22 cellular contexts compared by ENCODE assay signal in genomic region chr14:39243831-39244230, GRCh38. TPM values are rescaled to one million over a fixed set of nuclear protein-coding genes. Genes with fewer than 3 reads are reported as not detected.
DNase-seq lines count a peak whose midpoint lies in the region; ATAC-seq and TF ChIP-seq lines count a peak whose summit lies in the region.
"Had no signal": no experiment of that assay in that cellular context is flagged by ENCODE, and none has a peak within 500 bp of the region (broad histone marks: within the 10 kb centered on the region; RNA-seq: fewer than 3 reads in every experiment).

No MANE protein-coding gene starts in this region.

- intact Hi-C loops in PC-3 (cut with micrococcal nuclease): no loop called here

- H2AFZ ChIP-seq in PC-3 (ENCODE audit: low read length): no peak overlapping the region

- H3K4me1 Mint-ChIP-seq in activated CD4-positive, alpha-beta T cell treated with anti-CD3 and anti-CD28 coated beads, Interleukin-2, amount 10 ng/mL, durations not matched to agents 7 days and 5 days: no peaks in the 10 kb centered on the region
- no peaks in the 10 kb centered on the region for H3K4me1 Mint-ChIP-seq in type B pancreatic cell (ENCODE audit: unreplicated experiment)
- no peaks in the 10 kb centered on the region for H3K4me1 Mint-ChIP-seq in glutamatergic neuron (ENCODE audit: low read depth, unreplicated experiment)
- H3K4me1 Mint-ChIP-seq: CD14-positive monocyte; CD8-positive, alpha-beta memory T cell; GM23338; H9 had no signal

- peak overlapping the region; percentile 57 for H3K27ac Mint-ChIP-seq in activated CD4-positive, alpha-beta T cell treated with anti-CD3 and anti-CD28 coated beads, Interleukin-2, amount 10 ng/mL, durations not matched to agents 7 days and 5 days
- H3K27ac Mint-ChIP-seq in type B pancreatic cell (peak overlapping the region; percentile 84), glutamatergic neuron (ENCODE audit: unreplicated experiment) (no peak overlapping the region)
- H3K27ac Mint-ChIP-seq: CD4-positive, alpha-beta T cell; GM23338; H9 had no signal

- no peak overlapping the region for H3K9ac ChIP-seq in PC-3 (ENCODE audit: low read length)
- H3K9ac ChIP-seq: BLaER1 treated with 17β-estradiol and CSF1 and Interleukin-3, amounts not matched to agents 10 nM and 100 nM had no signal

- peaks cover 8% of the 10 kb centered on the region for H3K27me3 Mint-ChIP-seq in activated CD4-positive, alpha-beta T cell treated with anti-CD3 and anti-CD28 coated beads, Interleukin-2, amount 10 ng/mL, durations not matched to agents 7 days and 5 days
- H3K27me3 Mint-ChIP-seq in type B pancreatic cell (no peaks in the 10 kb centered on the region), glutamatergic neuron (ENCODE audit: unreplicated experiment) (no peaks in the 10 kb centered on the region)

- H3K27ac ChIP-seq in PC-3 (ENCODE audit: low read length): no peak overlapping the region
- H3K27ac ChIP-seq: A549; BLaER1 treated with 17β-estradiol and CSF1 and Interleukin-3, amounts not matched to agents 10 nM and 100 nM had no signal

- POLR2A ChIA-PET in activated CD4-positive, alpha-beta T cell treated with anti-CD3 and anti-CD28 coated beads, Interleukin-2, amount 10 ng/mL, durations not matched to agents 7 days and 5 days (lab: Charles Lee): no interaction called here
- POLR2A ChIA-PET in PC-3 (lab: Charles Lee; ENCODE audit: unreplicated experiment): no interaction called here

- H3K36me3 ChIP-seq in PC-3 (ENCODE audit: low read depth, low read length): no peaks in the 10 kb centered on the region
- H3K36me3 ChIP-seq: BE2C; BLaER1 treated with 17β-estradiol and CSF1 and Interleukin-3, amounts not matched to agents 10 nM and 100 nM had no signal

- no peak overlapping the region for H3K4me3 Mint-ChIP-seq in activated CD4-positive, alpha-beta T cell treated with anti-CD3 and anti-CD28 coated beads, Interleukin-2, amount 10 ng/mL, durations not matched to agents 7 days and 5 days
- H3K4me3 Mint-ChIP-seq in type B pancreatic cell: peak overlapping the region; percentile 42
- H3K4me3 Mint-ChIP-seq in glutamatergic neuron (ENCODE audit: unreplicated experiment): no peak overlapping the region
- H3K4me3 Mint-ChIP-seq: CD14-positive monocyte; CD4-positive, alpha-beta T cell; CD8-positive, alpha-beta memory T cell; GM23338; H9 had no signal

- H3K4me3 ChIP-seq in PC-3 (ENCODE audit: low read length) (no peak overlapping the region), epithelial cell of esophagus (ENCODE audit: low read length) (no peak overlapping the region)
- H3K4me3 ChIP-seq: A549; BLaER1 treated with 17β-estradiol and CSF1 and Interleukin-3, amounts not matched to agents 10 nM and 100 nM; GM23338 had no signal

- no peaks in the 10 kb centered on the region for H3F3A ChIP-seq in PC-3 (ENCODE audit: low read length, unreplicated experiment)

- no peaks in the 10 kb centered on the region for H3K9me2 ChIP-seq in PC-3 (replicated peaks; ENCODE audit: low read length)

- no peak for ATAC-seq in PC-3
- ATAC-seq: A549, GM23338, HCT116 had no signal

- no peak for TF ChIP-seq CTCF in PC-3 (conservative IDR thresholded peaks at IDR 0.05; ENCODE audit: low read depth, low read length)
- TF ChIP-seq CTCF in epithelial cell of esophagus (IDR thresholded peaks at IDR 0.05; ENCODE audit: insufficient read depth, low read depth, low read length, missing control alignments): no peak
- TF ChIP-seq CTCF in type B pancreatic cell (conservative IDR thresholded peaks at IDR 0.05): no peak
- no peak for TF ChIP-seq CTCF in glutamatergic neuron (IDR thresholded peaks at IDR 0.05; ENCODE audit: partially characterized antibody, unreplicated experiment)

- CTCF ChIA-PET in activated CD4-positive, alpha-beta T cell treated with anti-CD3 and anti-CD28 coated beads, Interleukin-2, amount 10 ng/mL, durations not matched to agents 7 days and 5 days (lab: Charles Lee): interaction anchor here (1.3 kb wide), 1 partner anchor 10 kb away, joined by 3 read pairs; no protein-coding TSS in a partner anchor
- CTCF ChIA-PET in PC-3 (lab: Charles Lee): no interaction called here

- H3K9me3 ChIP-seq in PC-3 (ENCODE audit: low read length): no peaks in the 10 kb centered on the region
- H3K9me3 ChIP-seq: A549; BE2C; BLaER1 treated with 17β-estradiol and CSF1 and Interleukin-3, amounts not matched to agents 10 nM and 100 nM had no signal

- no peaks in the 10 kb centered on the region for H3K36me3 Mint-ChIP-seq in activated CD4-positive, alpha-beta T cell treated with anti-CD3 and anti-CD28 coated beads, Interleukin-2, amount 10 ng/mL, durations not matched to agents 7 days and 5 days (ENCODE audit: low read depth)
- H3K36me3 Mint-ChIP-seq in type B pancreatic cell (no peaks in the 10 kb centered on the region), glutamatergic neuron (ENCODE audit: unreplicated experiment) (no peaks in the 10 kb centered on the region)
- H3K36me3 Mint-ChIP-seq: CD14-positive monocyte; CD8-positive, alpha-beta memory T cell had no signal

- BruUV-seq in PC-3 (replicated peaks; lab: Mats Ljungman, UMichigan): no TSS peak

- H3K4me1 ChIP-seq in PC-3 (ENCODE audit: insufficient read depth, low read length): peaks cover 13% of the 10 kb centered on the region
- H3K4me1 ChIP-seq: BE2C; BLaER1 treated with 17β-estradiol and CSF1 and Interleukin-3, amounts not matched to agents 10 nM and 100 nM had no signal

- H3K79me2 ChIP-seq in PC-3 (ENCODE audit: low read length): no peaks in the 10 kb centered on the region

- H4K20me1 ChIP-seq in PC-3 (ENCODE audit: low read length): no peaks in the 10 kb centered on the region
- H4K20me1 ChIP-seq: BLaER1 treated with 17β-estradiol and CSF1 and Interleukin-3, amounts not matched to agents 10 nM and 100 nM had no signal

- no peaks in the 10 kb centered on the region for H3K27me3 ChIP-seq in PC-3 (ENCODE audit: low read length)
- H3K27me3 ChIP-seq: BE2C; BLaER1 treated with 17β-estradiol and CSF1 and Interleukin-3, amounts not matched to agents 10 nM and 100 nM had no signal

- no peak for DNase-seq in activated CD4-positive, alpha-beta T cell treated with anti-CD3 and anti-CD28 coated beads, Interleukin-2, amount 10 ng/mL, durations not matched to agents 7 days and 5 days
- no peak for DNase-seq in activated CD4-positive, alpha-beta T cell treated with anti-CD3 and anti-CD28 coated beads for 48 hours
- DNase-seq in PC-3 (peak; percentile 47), epithelial cell of esophagus (ENCODE audit: low read depth) (peak; percentile 68), type B pancreatic cell (ENCODE audit: extremely low spot score, unreplicated experiment) (no peak), GM19240 (ENCODE audit: insufficient read length, low spot score) (no peak), NCI-H526 (lab: John Stamatoyannopoulos, UW) (no peak), glutamatergic neuron (no peak)
- DNase-seq: 8988T; ACHN; AML-193; BE2C; CD4-positive, alpha-beta T cell; CD8-positive, alpha-beta memory T cell; DMS53; DMS79 treated with DMSO at 0.1 percent for 48 hours; H9 had no signal

- H3K4me2 ChIP-seq in PC-3 (ENCODE audit: low read length): no peak overlapping the region
- H3K4me2 ChIP-seq: A549; BLaER1 treated with 17β-estradiol and CSF1 and Interleukin-3, amounts not matched to agents 10 nM and 100 nM; GM23338 had no signal

- H3K9me3 Mint-ChIP-seq in activated CD4-positive, alpha-beta T cell treated with anti-CD3 and anti-CD28 coated beads, Interleukin-2, amount 10 ng/mL, durations not matched to agents 7 days and 5 days: no peaks in the 10 kb centered on the region
- peaks cover 4% of the 10 kb centered on the region for H3K9me3 Mint-ChIP-seq in type B pancreatic cell
- no peaks in the 10 kb centered on the region for H3K9me3 Mint-ChIP-seq in glutamatergic neuron (ENCODE audit: unreplicated experiment)
- H3K9me3 Mint-ChIP-seq: CD4-positive, alpha-beta T cell; CD8-positive, alpha-beta memory T cell; GM23338; H9 had no signal

RNA-seq across cellular contexts. Expression of gene MIA2, which starts 10.1 kb away (rescaled TPM):
- total RNA-seq in activated CD4-positive, alpha-beta T cell treated with anti-CD3 and anti-CD28 coated beads, Interleukin-2, amount 10 ng/mL, durations not matched to agents 7 days and 5 days: 10 to 100 TPM; 25.5 to 28.2 TPM
- 11.8 and 12.3 TPM in 2 replicates for total RNA-seq in PC-3 (2014; rRNA removed)
- total RNA-seq in type B pancreatic cell (ENCODE audit: low replicate concordance): 23.5 and 37.6 TPM in 2 replicates
- 9.7 TPM for total RNA-seq in glutamatergic neuron (ENCODE audit: unreplicated experiment)

Comparison
In these comparisons a context has a peak if more than half of its experiments do, and no peak if none do; other contexts are left out.
1. DNase-seq: peak in PC-3 (single experiment) and epithelial cell of esophagus (single experiment); none in activated CD4-positive, alpha-beta T cell treated with anti-CD3 and anti-CD28 coated beads, Interleukin-2, amount 10 ng/mL, durations not matched to agents 7 days and 5 days (single experiment), activated CD4-positive, alpha-beta T cell treated with anti-CD3 and anti-CD28 coated beads for 48 hours (single experiment), type B pancreatic cell (single experiment), GM19240 (single experiment), NCI-H526 (0 of 2) and glutamatergic neuron (single experiment).